ENCODE assay signal across 8 cellular contexts in the genomic region with DNA sequence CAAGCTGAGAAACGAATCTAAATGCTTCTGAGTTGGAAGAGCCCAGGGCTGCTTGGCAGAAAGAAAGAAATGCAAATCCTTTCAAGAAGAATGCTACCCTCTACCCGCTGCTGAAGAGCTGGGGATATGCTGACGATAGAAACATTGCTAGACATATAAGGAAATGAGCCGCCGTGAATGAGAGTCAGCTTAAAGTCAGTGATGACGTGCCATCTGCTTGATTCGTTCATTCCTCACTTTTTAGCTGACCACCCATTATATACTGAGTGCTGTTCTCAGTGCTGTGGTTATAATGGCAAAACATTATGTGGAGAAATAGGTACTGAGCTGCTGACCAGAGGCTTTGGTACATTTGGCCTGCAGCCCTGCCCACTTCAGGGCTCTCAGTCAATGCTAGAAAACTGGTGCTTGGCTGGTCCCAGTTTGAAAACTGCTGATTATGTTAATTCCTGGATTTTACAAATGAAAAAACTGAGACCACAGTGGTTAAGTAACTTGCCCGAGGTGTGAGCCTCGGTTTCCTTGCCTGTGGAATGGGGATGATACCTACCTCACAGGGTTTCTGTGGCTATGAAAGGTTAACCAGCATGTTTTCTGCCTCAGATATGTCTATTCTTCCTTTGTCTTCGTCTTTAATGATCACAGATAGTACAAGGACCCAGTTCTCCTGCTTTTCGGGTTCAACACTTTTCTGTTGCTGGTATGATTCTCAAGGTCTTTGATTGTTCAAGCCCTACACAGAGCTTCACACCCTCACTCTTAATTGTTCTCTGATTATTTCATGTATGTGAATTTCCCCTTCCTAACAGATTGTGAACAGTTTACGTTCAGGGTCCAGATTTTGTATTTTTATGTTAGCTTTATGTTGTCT. TPM values are rescaled to one million over a fixed set of nuclear protein-coding genes. Genes with fewer than 3 reads are reported as not detected.
DNase-seq lines count a peak whose midpoint lies in the region; ATAC-seq, FAIRE-seq and TF ChIP-seq lines count a peak whose summit lies in the region.

No MANE protein-coding gene starts in this region.

- no peak for TF ChIP-seq POLR2A in A549 (IDR thresholded peaks at IDR 0.05; ENCODE audit: low read length)

- H3K4me3 ChIP-seq in A549 (peak overlapping the region; percentile 21; the same call in 1 of the 3 replicates), HUES64 (ENCODE audit: low read length) (no peak overlapping the region), cardiac fibroblast (replicated peaks in 1 of 2; ENCODE audit: low read depth in 2 of 2, low read length in 2 of 2) (no peak overlapping the region), left lung (no peak overlapping the region), upper lobe of right lung (no peak overlapping the region)

- H3K9ac ChIP-seq in HUES64 (ENCODE audit: low read depth, low read length), result no peak overlapping the region; the same call in 1 of the 2 replicates

- no peak for TF ChIP-seq EP300 in A549 (IDR thresholded peaks at IDR 0.05)

- H3K27me3 ChIP-seq in HUES64 (ENCODE audit: insufficient read depth, low read length) (no peaks in the 10 kb centered on the region), left lung (no peaks in the 10 kb centered on the region), upper lobe of right lung (no peaks in the 10 kb centered on the region)

- H3K36me3 ChIP-seq in HUES64 (ENCODE audit: insufficient read depth, low read length), result no peaks in the 10 kb centered on the region
- H3K36me3 ChIP-seq in left lung, result no peaks in the 10 kb centered on the region
- no peaks in the 10 kb centered on the region for H3K36me3 ChIP-seq in upper lobe of right lung

- POLR2A ChIA-PET in A549 (lab: Yijun Ruan, JAX), result no interaction called here

- peak overlapping the region; percentile 85 for H3K4me2 ChIP-seq in A549

- H3K9me3 ChIP-seq in A549 (no peaks in the 10 kb centered on the region), HUES64 (ENCODE audit: insufficient read depth, low read depth, low read length) (no peaks in the 10 kb centered on the region), left lung (no peaks in the 10 kb centered on the region), upper lobe of right lung (no peaks in the 10 kb centered on the region)

- CTCF ChIA-PET in A549 (lab: Yijun Ruan, JAX), result interaction anchor here (0.6 to 1.4 kb wide), 2 partner anchors 88 to 321 kb away, joined by 3 read pairs; no protein-coding TSS in a partner anchor

- H3K4me1 ChIP-seq in A549 (peaks cover 35% of the 10 kb centered on the region), HUES64 (ENCODE audit: insufficient read depth, low read length) (peaks cover 42% of the 10 kb centered on the region), left lung (peaks cover 0 to 18% of the 10 kb centered on the region in 2 donors), upper lobe of right lung (peaks cover 17% of the 10 kb centered on the region)

- intact Hi-C loops in left lung (cut with DNase I) (no loop called here), upper lobe of right lung (cut with DNase I) (no loop called here)

- TF ChIP-seq RAD21 in A549 (conservative IDR thresholded peaks at IDR 0.05 in 1 of 2, IDR thresholded peaks at IDR 0.05 in 1 of 2), result no peak

- FAIRE-seq in A549 (lab: Jason Lieb, UNC), result no peak
- no peak for FAIRE-seq in RCC 7860 (lab: Jason Lieb, UNC)

- no peak for TF ChIP-seq CTCF in A549 (IDR thresholded peaks at IDR 0.05)
- TF ChIP-seq CTCF in cardiac fibroblast (IDR thresholded peaks at IDR 0.05; ENCODE audit: low read depth, low read length), result no peak
- TF ChIP-seq CTCF in left lung (IDR thresholded peaks at IDR 0.05), result no peak
- TF ChIP-seq CTCF in upper lobe of right lung (IDR thresholded peaks at IDR 0.05), result no peak

- peak overlapping the region; percentile 66 to 82 for H3K27ac ChIP-seq in A549
- H3K27ac ChIP-seq in HUES64 (ENCODE audit: low read depth, low read length), result peak overlapping the region; percentile 83
- H3K27ac ChIP-seq in left lung, result peak overlapping the region; percentile 30 to 60
- peak overlapping the region; percentile 4 for H3K27ac ChIP-seq in upper lobe of right lung

- 25% methylated on average over 12 of the region's 12 CpGs for WGBS in A549 (ENCODE audit: missing lambda C conversion rate)
- WGBS in HUES64, result 50% methylated on average over 10 of the region's 12 CpGs

- ATAC-seq in A549 (peak; percentile 97 to 99), left lung (peak; percentile 59), upper lobe of right lung (peak; percentile 45)

- peak; percentile 61 to 90 for DNase-seq in A549 (ENCODE audit: low read depth in 1 of 2, low spot score in 1 of 2)
- DNase-seq in cardiac fibroblast (ENCODE audit: low read depth in 2 of 2), result peak; percentile 76 to 85
- DNase-seq in left lung, result no peak
- peak; percentile 66 for DNase-seq in upper lobe of right lung
- no peak for DNase-seq in RCC 7860 (ENCODE audit: low spot score)
- no peak for DNase-seq in glomerular visceral epithelial cell (ENCODE audit: extremely low spot score)
- DNase-seq in NCI-H345 treated with DMSO at 0.1 percent for 48 hours (lab: John Stamatoyannopoulos, UW; ENCODE audit: unreplicated experiment), result no peak

TF ChIP-seq in A549, 52 proteins besides CTCF, POLR2A, EP300 and RAD21:
- TF ChIP-seq MAFK (IDR thresholded peaks at IDR 0.05; ENCODE audit: partially characterized antibody) (peak; percentile 98), FOSL2 (IDR thresholded peaks at IDR 0.05) (no peak), FOSL2 (CRISPR knock-in tag; IDR thresholded peaks at IDR 0.05) (peak; percentile 74), NFE2L2 (conservative IDR thresholded peaks at IDR 0.05; ENCODE audit: low read length) (peak; percentile 73), TP53 (CRISPR knock-in tag; IDR thresholded peaks at IDR 0.05) (no peak)

RNA-seq across cellular contexts. Expression of a gene that starts 27.7 kb away (rescaled TPM):
- 10.6 and 13.6 TPM in 2 replicates for polyA plus RNA-seq in A549 (2011; rRNA removed)
- 4.2 and 4.9 TPM in 2 replicates for polyA plus RNA-seq in A549 (2012; cell fraction: cytosol; rRNA removed)
- polyA plus RNA-seq in A549 (2012; cell fraction: nucleus; rRNA removed), result 5.2 and 5.4 TPM in 2 replicates
- 4.4 to 5.1 TPM (median 5.0 TPM) in 3 replicates for polyA plus RNA-seq in A549 (2017; fragmentation: RNase III; extraction: RNeasy Plus Mini Kit Qiagen cat#74134 plus additional on column Dnase treatment)
- 57.1 and 59.3 TPM in 2 replicates for polyA minus RNA-seq in A549 (2011; rRNA and poly(A)+ RNA removed)
- polyA plus RNA-seq in HUES64 (2013, experiment 1 of 2), result 14.5 TPM
- 16.9 TPM for polyA plus RNA-seq in HUES64 (2013, experiment 2 of 2)
- 10 to 100 TPM; 69.7 to 86.8 TPM for total RNA-seq in left lung
- total RNA-seq in upper lobe of right lung, result 94.1 TPM

Comparison
In these comparisons a context has a peak if more than half of its experiments do, and no peak if none do; other contexts are left out.
1. ATAC-seq: peak in every context shown above with its lines; median percentile 98 in A549; 59 in left lung; 45 in upper lobe of right lung.
2. DNase-seq: peak in A549 (2 of 2), cardiac fibroblast (2 of 2) and upper lobe of right lung (single experiment); none in left lung (0 of 2), RCC 7860 (single experiment), glomerular visceral epithelial cell (single experiment) and NCI-H345 treated with DMSO at 0.1 percent for 48 hours (single experiment).
3. H3K27ac ChIP-seq: peak in every context shown above with its lines; median percentile 83 in HUES64; 74 in A549; 45 in left lung; 4 in upper lobe of right lung.